ENCODE assay signal across 8 cellular contexts in the genomic region with DNA sequence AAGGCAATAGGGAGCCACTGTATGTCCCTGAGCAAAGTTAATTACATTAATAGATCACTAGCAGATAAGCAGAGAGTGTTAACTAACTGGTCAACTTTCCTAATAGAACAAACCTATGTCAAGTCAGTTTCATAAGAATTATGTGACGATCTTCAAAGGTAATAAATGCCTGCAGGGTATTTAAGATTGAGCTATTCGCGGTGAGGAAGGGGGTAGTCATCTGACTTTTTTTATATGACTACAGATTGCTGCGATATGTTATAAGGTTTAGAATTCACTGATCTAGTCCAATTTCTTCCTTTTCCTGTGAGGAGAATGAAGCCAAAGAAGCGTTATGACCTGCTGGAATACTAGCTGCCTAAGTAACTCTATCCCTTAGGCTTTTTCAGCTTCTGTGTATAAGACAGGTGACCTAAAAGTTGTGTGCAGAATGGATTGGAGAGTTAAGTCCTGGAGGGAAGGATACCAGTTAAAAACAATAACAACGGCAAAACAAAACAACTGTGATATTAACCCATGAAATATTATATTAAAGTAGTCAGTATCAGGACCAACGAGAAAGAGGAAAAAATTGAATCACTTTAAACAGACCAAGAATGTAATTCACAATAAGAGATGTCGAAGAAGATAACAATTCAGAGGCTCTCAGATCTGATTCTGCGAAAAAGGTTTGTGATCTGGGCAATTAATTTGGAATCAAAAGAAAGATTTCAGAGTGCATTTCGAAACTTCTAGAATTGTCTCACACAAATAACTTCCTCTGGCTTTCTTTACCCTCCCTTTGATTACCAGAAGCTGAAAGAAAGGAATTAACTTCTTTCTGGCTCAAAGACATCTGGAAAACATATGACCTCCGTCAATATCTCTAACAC. TPM values are rescaled to one million over a fixed set of nuclear protein-coding genes. Genes with fewer than 3 reads are reported as not detected.
DNase-seq lines count a peak whose midpoint lies in the region; ATAC-seq and TF ChIP-seq lines count a peak whose summit lies in the region.

No MANE protein-coding gene starts in this region.

- no peaks in the 10 kb centered on the region for H3F3A ChIP-seq in SK-N-SH (replicated peaks; ENCODE audit: insufficient read depth)

- H3K4me3 Mint-ChIP-seq in HFFc6, result peak overlapping the region; percentile 93

- H3K4me3 ChIP-seq in SK-N-SH (ENCODE audit: low read depth in 2 of 2, low read length in 1 of 2) (peak overlapping the region; percentile 46 to 49), foreskin fibroblast (ENCODE audit: low read depth in 1 of 2, low read length in 2 of 2) (peak overlapping the region; percentile 57 to 72), skin epidermis (peak overlapping the region; percentile 36 to 59 (median 47))

- H3K36me3 Mint-ChIP-seq in HFFc6 (ENCODE audit: low read depth), result peaks cover 43% of the 10 kb centered on the region

- CTCF ChIA-PET in SK-N-SH (lab: Yijun Ruan, JAX), result no interaction called here

- no peaks in the 10 kb centered on the region; a peak in 1 of 4 replicates for H3K4me1 ChIP-seq in SK-N-SH (ENCODE audit: control insufficient read depth in 1 of 2, insufficient read depth in 2 of 2, low read depth in 1 of 2, low read length in 1 of 2)

- DNase-seq in HFFc6 (no peak), SK-N-SH (no peak), foreskin fibroblast (peak in 1 of 2 donors; percentile 11), DMS153 (lab: John Stamatoyannopoulos, UW) (no peak), G401 (ENCODE audit: low spot score) (no peak), DMS114 treated with DMSO at 0.1 percent for 48 hours (lab: John Stamatoyannopoulos, UW; ENCODE audit: unreplicated experiment) (no peak)

- H3K4me2 ChIP-seq in SK-N-SH, result peak overlapping the region; percentile 57

- POLR2A ChIA-PET in SK-N-SH (lab: Yijun Ruan, JAX), result no interaction called here

- peak overlapping the region; percentile 50 for H3K9ac ChIP-seq in SK-N-SH

- peak overlapping the region; percentile 98 for H3K27ac Mint-ChIP-seq in HFFc6

- peaks cover 17% of the 10 kb centered on the region for H3K9me3 Mint-ChIP-seq in HFFc6

- no peaks in the 10 kb centered on the region for H3K9me3 ChIP-seq in SK-N-SH

- H3K27me3 ChIP-seq in SK-N-SH (ENCODE audit: insufficient read depth), result no peaks in the 10 kb centered on the region

- TF ChIP-seq RAD21 in SK-N-SH (IDR thresholded peaks at IDR 0.05; ENCODE audit: low read length), result no peak

- TF ChIP-seq CTCF in HFFc6 (IDR thresholded peaks at IDR 0.05) (no peak), SK-N-SH (IDR thresholded peaks at IDR 0.05) (no peak), foreskin fibroblast (IDR thresholded peaks at IDR 0.05; ENCODE audit: low read depth, low read length) (no peak)

- peak; percentile 35 for ATAC-seq in GM18498 (IDR thresholded peaks at IDR 0.05; ENCODE audit: unreplicated experiment)

- in situ Hi-C loops in G401 (cut with HindIII; ENCODE audit: low sequenced_read_pairs), result no loop called here

- H3K27me3 Mint-ChIP-seq in HFFc6 (ENCODE audit: insufficient read depth), result no peaks in the 10 kb centered on the region; the same call in 1 of the 2 replicates

- no peaks in the 10 kb centered on the region for H3K9me2 ChIP-seq in SK-N-SH

- 60% methylated on average over 11 of the region's 11 CpGs for WGBS in SK-N-SH (ENCODE audit: low lambda C conversion rate)

- no peaks in the 10 kb centered on the region for H3K79me2 ChIP-seq in SK-N-SH (ENCODE audit: insufficient read depth)

- peaks cover 50% of the 10 kb centered on the region for H3K4me1 Mint-ChIP-seq in HFFc6 (ENCODE audit: low read depth)

- no peaks in the 10 kb centered on the region for H3K36me3 ChIP-seq in SK-N-SH (replicated peaks in 1 of 2; ENCODE audit: control insufficient read depth in 1 of 2, insufficient read depth in 2 of 2, low read length in 1 of 2)

- H3K27ac ChIP-seq in SK-N-SH (ENCODE audit: low read depth in 2 of 2, low read length in 1 of 2) (peak overlapping the region in 1 of 2 experiments; percentile 72; a peak in 3 of 4 replicates), skin epidermis (peak overlapping the region; percentile 73 to 97 (median 90))

- peak overlapping the region; percentile 80 for H2AFZ ChIP-seq in SK-N-SH (ENCODE audit: low read depth)

- no peaks in the 10 kb centered on the region for H4K20me1 ChIP-seq in SK-N-SH (ENCODE audit: insufficient read depth)

- no peak for TF ChIP-seq EP300 in SK-N-SH (IDR thresholded peaks at IDR 0.05; ENCODE audit: borderline replicate concordance in 1 of 2, low read depth in 1 of 2, low read length in 1 of 2)

TF ChIP-seq in SK-N-SH, 30 proteins besides CTCF, POLR2A, EP300 and RAD21:
- TF ChIP-seq, protein P1, sequence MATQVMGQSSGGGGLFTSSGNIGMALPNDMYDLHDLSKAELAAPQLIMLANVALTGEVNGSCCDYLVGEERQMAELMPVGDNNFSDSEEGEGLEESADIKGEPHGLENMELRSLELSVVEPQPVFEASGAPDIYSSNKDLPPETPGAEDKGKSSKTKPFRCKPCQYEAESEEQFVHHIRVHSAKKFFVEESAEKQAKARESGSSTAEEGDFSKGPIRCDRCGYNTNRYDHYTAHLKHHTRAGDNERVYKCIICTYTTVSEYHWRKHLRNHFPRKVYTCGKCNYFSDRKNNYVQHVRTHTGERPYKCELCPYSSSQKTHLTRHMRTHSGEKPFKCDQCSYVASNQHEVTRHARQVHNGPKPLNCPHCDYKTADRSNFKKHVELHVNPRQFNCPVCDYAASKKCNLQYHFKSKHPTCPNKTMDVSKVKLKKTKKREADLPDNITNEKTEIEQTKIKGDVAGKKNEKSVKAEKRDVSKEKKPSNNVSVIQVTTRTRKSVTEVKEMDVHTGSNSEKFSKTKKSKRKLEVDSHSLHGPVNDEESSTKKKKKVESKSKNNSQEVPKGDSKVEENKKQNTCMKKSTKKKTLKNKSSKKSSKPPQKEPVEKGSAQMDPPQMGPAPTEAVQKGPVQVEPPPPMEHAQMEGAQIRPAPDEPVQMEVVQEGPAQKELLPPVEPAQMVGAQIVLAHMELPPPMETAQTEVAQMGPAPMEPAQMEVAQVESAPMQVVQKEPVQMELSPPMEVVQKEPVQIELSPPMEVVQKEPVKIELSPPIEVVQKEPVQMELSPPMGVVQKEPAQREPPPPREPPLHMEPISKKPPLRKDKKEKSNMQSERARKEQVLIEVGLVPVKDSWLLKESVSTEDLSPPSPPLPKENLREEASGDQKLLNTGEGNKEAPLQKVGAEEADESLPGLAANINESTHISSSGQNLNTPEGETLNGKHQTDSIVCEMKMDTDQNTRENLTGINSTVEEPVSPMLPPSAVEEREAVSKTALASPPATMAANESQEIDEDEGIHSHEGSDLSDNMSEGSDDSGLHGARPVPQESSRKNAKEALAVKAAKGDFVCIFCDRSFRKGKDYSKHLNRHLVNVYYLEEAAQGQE (IDR thresholded peaks at IDR 0.05; ENCODE audit: low read depth, low read length), result no peak

RNA-seq across cellular contexts. Expression of a gene that starts 0.6 kb away (rescaled TPM):
- total RNA-seq in HFFc6 (2021; fragmentation: NEBNext Ultra II Directional; extraction: Animal tissue kit (Norgen Biotek cat#: 25700)), result 10 to 100 TPM; 52.7 to 71.6 (median 60.8) TPM
- polyA plus RNA-seq in SK-N-SH (2012; rRNA removed), result 9.1 and 13.6 TPM in 2 replicates
- polyA plus RNA-seq in SK-N-SH (2012; cell fraction: cytosol; rRNA removed), result 11.3 and 12.8 TPM in 2 replicates
- 5.2 and 8.4 TPM in 2 replicates for polyA plus RNA-seq in SK-N-SH (2012; cell fraction: nucleus; rRNA removed)
- 0.31 and 0.55 TPM in 2 replicates for total RNA-seq in G401 (2014; rRNA removed; shearing (Covaris generic))

RNA-seq across cellular contexts. Expression of a gene that starts 55.2 kb away (rescaled TPM):
- not detected for total RNA-seq in HFFc6 (2021; fragmentation: NEBNext Ultra II Directional; extraction: Animal tissue kit (Norgen Biotek cat#: 25700))
- polyA plus RNA-seq in SK-N-SH (2012; rRNA removed), result not detected in 2 replicates
- polyA plus RNA-seq in SK-N-SH (2012; cell fraction: cytosol; rRNA removed), result not detected in 2 replicates
- not detected in 2 replicates for polyA plus RNA-seq in SK-N-SH (2012; cell fraction: nucleus; rRNA removed)
- not detected in 2 replicates for total RNA-seq in G401 (2014; rRNA removed; shearing (Covaris generic))

Comparison
In these comparisons a context has a peak if more than half of its experiments do, and no peak if none do; other contexts are left out.
1. RNA of a gene that starts 0.6 kb away (total RNA-seq): 52.7 to 71.6 TPM in HFFc6; 0.31 to 0.55 TPM in G401; every median in the first group is over 10 times any median in the second.
2. Peak in every context shown above with its lines, with median percentiles within 50 percentile points of each other: H3K4me3 ChIP-seq.